Comparison of ENCODE assay signal across 18 cellular contexts in the genomic region with DNA sequence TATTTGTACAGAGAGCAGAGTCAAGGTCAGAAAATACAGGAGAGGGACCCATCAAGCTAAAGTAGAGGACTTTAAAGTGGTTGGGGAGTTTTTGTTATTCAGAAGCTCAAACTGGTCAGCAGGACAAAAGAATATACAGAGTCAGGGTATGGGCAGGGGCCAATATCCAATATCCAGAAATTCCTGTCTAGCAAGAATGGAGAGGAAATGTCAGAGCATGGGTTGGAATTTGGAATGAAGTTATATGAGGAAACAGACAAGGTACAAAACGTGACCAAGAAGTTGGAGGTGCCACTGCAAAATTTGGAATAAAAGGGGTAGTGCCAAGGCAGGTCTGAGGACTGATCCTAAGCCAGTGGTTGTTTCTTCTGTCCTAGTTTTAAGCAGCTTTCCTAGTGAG.
DNase-seq lines count a peak whose midpoint lies in the region; ATAC-seq and TF ChIP-seq lines count a peak whose summit lies in the region.
"Had no signal": no experiment of that assay in that cellular context is flagged by ENCODE, and none has a peak within 500 bp of the region (broad histone marks: within the 10 kb centered on the region; RNA-seq: fewer than 3 reads in every experiment).

No MANE protein-coding gene starts in this region.

- H3K27ac ChIP-seq in VCaP: peak overlapping the region; percentile 91
- peak overlapping the region; percentile 63 to 64 for H3K27ac ChIP-seq in prostate gland
- H3K27ac ChIP-seq: BLaER1, SJSA1 had no signal

- no peaks in the 10 kb centered on the region for H3K9me3 ChIP-seq in prostate gland
- H3K9me3 ChIP-seq: MG63, SJSA1 had no signal

- H3K36me3 ChIP-seq in prostate gland: no peaks in the 10 kb centered on the region
- H3K36me3 ChIP-seq: BLaER1, MG63, SJSA1 had no signal

- H3K36me3 Mint-ChIP-seq in Calu3 (ENCODE audit: insufficient read depth, unreplicated experiment): no peaks in the 10 kb centered on the region

- BruUV-seq in Calu3 (replicated peaks; lab: Mats Ljungman, UMichigan): no TSS peak

- no peak overlapping the region for H3K4me3 ChIP-seq in epithelial cell of esophagus (ENCODE audit: low read length)
- no peak overlapping the region for H3K4me3 ChIP-seq in prostate gland
- H3K4me3 ChIP-seq: BLaER1, MG63, SJSA1 had no signal

- H3K27ac Mint-ChIP-seq in Calu3 (ENCODE audit: unreplicated experiment): peak overlapping the region; percentile 54
- H3K27ac Mint-ChIP-seq: CD4-positive, alpha-beta T cell had no signal

- H3K9me3 Mint-ChIP-seq in Calu3 (ENCODE audit: low read depth, unreplicated experiment): no peaks in the 10 kb centered on the region
- H3K9me3 Mint-ChIP-seq: CD4-positive, alpha-beta T cell had no signal

- in situ Hi-C loops in GM13977 (cut with MboI; ENCODE audit: low pct_unique_long_range_greater_than_20kb, low sequenced_read_pairs, unreplicated experiment): no loop called here

- H3K4me3 Mint-ChIP-seq in Calu3 (ENCODE audit: low read depth, unreplicated experiment): peak overlapping the region; percentile 25
- H3K4me3 Mint-ChIP-seq: CD4-positive, alpha-beta T cell had no signal

- H3K27me3 ChIP-seq in prostate gland (replicated peaks; ENCODE audit: insufficient read depth): no peaks in the 10 kb centered on the region
- H3K27me3 ChIP-seq: MG63, SJSA1 had no signal

- H3K4me1 ChIP-seq in prostate gland (replicated peaks): no peaks in the 10 kb centered on the region
- H3K4me1 ChIP-seq: BLaER1, SJSA1 had no signal

- 8% methylated on average over 1 of the region's 1 CpG for WGBS in prostate gland

- intact Hi-C loops in Calu3 (cut with micrococcal nuclease; ENCODE audit: unreplicated experiment): no loop called here
- intact Hi-C loops in prostate gland (cut with DNase I): no loop called here

- no peak for TF ChIP-seq POLR2A in prostate gland (IDR thresholded peaks at IDR 0.05)

- no peak for ATAC-seq in HG02763 (IDR thresholded peaks at IDR 0.05; ENCODE audit: unreplicated experiment)
- no peak for ATAC-seq in HG02840 (IDR thresholded peaks at IDR 0.05; ENCODE audit: low FRiP score, unreplicated experiment)

- H3K4me1 Mint-ChIP-seq in Calu3 (ENCODE audit: low read depth, unreplicated experiment): peaks cover 19% of the 10 kb centered on the region

- H3K27me3 Mint-ChIP-seq in Calu3 (ENCODE audit: unreplicated experiment): no peaks in the 10 kb centered on the region
- H3K27me3 Mint-ChIP-seq: CD4-positive, alpha-beta T cell had no signal

- TF ChIP-seq CTCF in Calu3 (IDR thresholded peaks at IDR 0.05; ENCODE audit: unreplicated experiment): no peak
- no peak for TF ChIP-seq CTCF in VCaP (conservative IDR thresholded peaks at IDR 0.05)
- TF ChIP-seq CTCF in epithelial cell of esophagus (IDR thresholded peaks at IDR 0.05; ENCODE audit: insufficient read depth, low read depth, low read length, missing control alignments): no peak
- no peak for TF ChIP-seq CTCF in prostate gland (IDR thresholded peaks at IDR 0.05)
- TF ChIP-seq CTCF in GM13977 (IDR thresholded peaks at IDR 0.05; ENCODE audit: extremely low read depth, insufficient read depth, missing control alignments): no peak

- no peak for DNase-seq in Calu3
- DNase-seq in epithelial cell of esophagus (ENCODE audit: low read depth): peak; percentile 34
- DNase-seq in prostate gland (ENCODE audit: low spot score): peak; percentile 44
- DNase-seq in GM13977 (ENCODE audit: low spot score): no peak
- DNase-seq: CD4-positive, alpha-beta T cell; DMS79 treated with DMSO at 0.1 percent for 48 hours; KBM-7; MG63; NCI-H2029; NCI-H446 treated with DMSO at 0.1 percent for 48 hours; NCI-H526; Right ventricle myocardium superior; RPMI8226 had no signal

- CTCF ChIA-PET in Calu3 (lab: Charles Lee): no interaction called here

Comparison
In these comparisons a context has a peak if more than half of its experiments do, and no peak if none do; other contexts are left out.
1. DNase-seq: peak in epithelial cell of esophagus (single experiment) and prostate gland (single experiment); none in Calu3 (single experiment) and GM13977 (single experiment).